ENCODE assay signal across 1 cellular context in the genomic region with DNA sequence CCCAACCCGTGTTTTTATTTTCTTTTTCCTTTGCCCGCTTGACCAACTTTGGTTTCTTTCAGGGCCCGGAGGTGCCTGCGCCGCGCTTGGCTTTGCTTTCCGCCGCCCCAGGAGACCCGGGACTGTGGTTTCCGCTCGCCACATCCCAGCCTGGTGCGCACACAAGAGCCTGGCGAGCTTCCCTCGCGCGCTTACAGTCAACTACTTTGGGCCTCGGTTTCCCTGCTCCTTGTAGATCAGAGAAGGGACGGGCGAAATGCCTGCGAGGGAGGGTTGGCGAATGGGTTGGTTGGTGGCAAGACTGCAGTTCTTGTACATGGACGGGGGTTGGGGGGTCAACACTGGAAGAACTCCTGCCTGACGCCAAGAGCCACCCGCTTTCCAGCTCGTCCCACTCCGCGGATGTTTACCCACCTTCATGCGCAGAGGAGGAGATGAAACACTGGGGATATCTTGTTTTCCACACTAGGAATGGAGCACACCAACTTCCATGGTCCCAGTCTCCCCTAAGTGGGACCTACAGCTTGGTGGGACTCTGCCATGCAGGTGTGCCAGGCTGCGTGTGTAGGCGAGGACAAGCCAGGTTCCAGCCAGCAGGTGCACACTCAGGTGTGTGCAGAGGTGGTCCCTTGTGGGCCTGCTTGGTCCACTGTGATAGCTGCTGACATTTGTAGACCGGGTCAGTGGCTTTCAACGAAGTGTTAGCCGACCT.
A peak's percentile ranks its signal among the peaks of the same experiment; 100 is the strongest.
TF ChIP-seq lines count a peak whose summit lies in the region.

No MANE protein-coding gene starts in this region.

TF ChIP-seq in H1, 55 proteins besides CTCF, POLR2A, EP300 and RAD21:
- TF ChIP-seq SUZ12 (IDR thresholded peaks at IDR 0.05; ENCODE audit: low read length) (peak; percentile 98; the same call in 1 of the 2 replicates), EZH2 (IDR thresholded peaks at IDR 0.05; ENCODE audit: low read depth, low read length, severe bottlenecking) (peak; percentile 97), CBX5 (IDR thresholded peaks at IDR 0.05; ENCODE audit: low read depth, low read length) (no peak), RNF2 (IDR thresholded peaks at IDR 0.05; ENCODE audit: borderline replicate concordance, low read depth, low read length, missing control alignments, poor library complexity, severe bottlenecking) (peak; percentile 59)
